ENCODE assay signal across 18 cellular contexts in genomic region chr14:64201931-64202330, GRCh38.
"Had no signal": no experiment of that assay in that cellular context is flagged by ENCODE, and none has a peak within 500 bp of the region (broad histone marks: within the 10 kb centered on the region; RNA-seq: fewer than 3 reads in every experiment).

No MANE protein-coding gene starts in this region.

- H3K4me3 ChIP-seq: heart left ventricle, mucosa of descending colon, sigmoid colon, smooth muscle cell, upper lobe of left lung had no signal

- H3K36me3 Mint-ChIP-seq: stimulated activated memory B cell treated with anti-CD40 and anti-IgM and Interleukin-4, amounts not matched to agents 10 μg/mL and 1 μg/mL and 100 μg/mL, for 72 hours had no signal

- H3K27ac ChIP-seq: epithelial cell of prostate, sigmoid colon had no signal

- H3K27me3 ChIP-seq: heart left ventricle, sigmoid colon, upper lobe of left lung had no signal

- DNase-seq: activated CD8-positive, alpha-beta memory T cell treated with anti-CD3 and anti-CD28 coated beads for 24 hours; activated CD8-positive, alpha-beta memory T cell treated with anti-CD3 and anti-CD28 coated beads, Interleukin-2, amount 50 U/mL, for 4 hours; activated naive CD4-positive, alpha-beta T cell; activated naive CD8-positive, alpha-beta T cell treated with anti-CD3 and anti-CD28 coated beads, Interleukin-2, amount 10 ng/mL, durations not matched to agents 7 days and 5 days; activated T-cell treated with anti-CD3 and anti-CD28 coated beads, Interleukin-2, amount 50 U/mL, for 4 hours; amniotic stem cell; heart left ventricle; mesenchymal stem cell; mucosa of descending colon; sigmoid colon; stimulated activated CD4-positive, alpha-beta T cell treated with anti-CD3 and anti-CD28 coated beads, Interleukin-15, amount 100 ng/mL, for 24 hours; T-helper 9 cell had no signal

- H3K9me3 ChIP-seq: heart left ventricle, mucosa of descending colon, sigmoid colon, upper lobe of left lung had no signal

- ATAC-seq: activated T-cell treated with anti-CD3 and anti-CD28 coated beads, Interleukin-2, amount 50 U/mL, for 4 hours; heart left ventricle; stimulated activated memory B cell treated with anti-CD40 and anti-IgM and Interleukin-4, amounts not matched to agents 10 μg/mL and 1 μg/mL and 100 μg/mL, for 72 hours; WTC11 had no signal

- H3K9me3 Mint-ChIP-seq: activated naive CD8-positive, alpha-beta T cell treated with anti-CD3 and anti-CD28 coated beads, Interleukin-2, amount 10 ng/mL, durations not matched to agents 7 days and 5 days; activated T-cell treated with anti-CD3 and anti-CD28 coated beads, Interleukin-2, amount 50 U/mL, for 4 hours; activated T-helper 2 cell treated with anti-CD3 and anti-CD28 coated beads, Interferon-gamma antibody, Interleukin-2, Interleukin-4, amounts not matched to agents 10 μg/mL and 5 μg/mL and 100 μg/mL, durations not matched to agents 14 hours and 24 hours and 36 hours; stimulated activated memory B cell treated with anti-CD40 and anti-IgM and Interleukin-4, amounts not matched to agents 10 μg/mL and 1 μg/mL and 100 μg/mL, for 72 hours; WTC11 had no signal

- H3K36me3 ChIP-seq: sigmoid colon had no signal

- H3K27ac Mint-ChIP-seq: activated naive CD8-positive, alpha-beta T cell treated with anti-CD3 and anti-CD28 coated beads, Interleukin-2, amount 10 ng/mL, durations not matched to agents 7 days and 5 days; activated T-helper 2 cell treated with anti-CD3 and anti-CD28 coated beads, Interferon-gamma antibody, Interleukin-2, Interleukin-4, amounts not matched to agents 10 μg/mL and 5 μg/mL and 100 μg/mL, durations not matched to agents 14 hours and 24 hours and 36 hours had no signal

- H3K4me2 ChIP-seq: smooth muscle cell had no signal

- H3K4me3 Mint-ChIP-seq: activated naive CD8-positive, alpha-beta T cell treated with anti-CD3 and anti-CD28 coated beads, Interleukin-2, amount 10 ng/mL, durations not matched to agents 7 days and 5 days; activated T-cell treated with anti-CD3 and anti-CD28 coated beads, Interleukin-2, amount 50 U/mL, for 4 hours; stimulated activated memory B cell treated with anti-CD40 and anti-IgM and Interleukin-4, amounts not matched to agents 10 μg/mL and 1 μg/mL and 100 μg/mL, for 72 hours; WTC11 had no signal

- H3K27me3 Mint-ChIP-seq: activated naive CD8-positive, alpha-beta T cell treated with anti-CD3 and anti-CD28 coated beads, Interleukin-2, amount 10 ng/mL, durations not matched to agents 7 days and 5 days; stimulated activated memory B cell treated with anti-CD40 and anti-IgM and Interleukin-4, amounts not matched to agents 10 μg/mL and 1 μg/mL and 100 μg/mL, for 72 hours had no signal
